Comparison of ENCODE assay signal across 32 cellular contexts in the genomic region with DNA sequence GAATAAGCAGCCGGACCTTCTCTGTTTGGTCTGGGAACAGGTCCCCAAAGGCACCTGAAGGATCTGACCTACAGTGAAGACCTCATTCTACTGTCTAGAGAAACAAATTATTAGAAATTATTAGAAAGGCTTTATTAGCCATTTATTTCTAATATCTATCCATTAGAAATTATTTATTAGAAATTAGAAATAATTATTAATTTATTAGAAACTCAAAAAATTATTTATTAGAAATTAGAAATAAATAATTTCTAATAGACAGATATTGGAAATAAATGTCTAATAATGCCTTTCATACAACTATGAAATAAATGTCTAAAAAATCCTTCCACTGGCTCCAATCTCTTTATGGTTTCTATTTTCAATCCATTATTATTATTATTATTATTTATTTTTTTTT.
"Had no signal": no experiment of that assay in that cellular context is flagged by ENCODE, and none has a peak within 500 bp of the region (broad histone marks: within the 10 kb centered on the region; RNA-seq: fewer than 3 reads in every experiment).

No MANE protein-coding gene starts in this region.

- H3K36me3 ChIP-seq: MG63 had no signal

- H3K4me1 Mint-ChIP-seq: activated CD4-positive, alpha-beta memory T cell treated with anti-CD3 and anti-CD28 coated beads, Interleukin-2, amount 10 ng/mL, durations not matched to agents 7 days and 5 days; activated CD8-positive, alpha-beta memory T cell treated with anti-CD3 and anti-CD28 coated beads, Interleukin-2, amount 10 ng/mL, durations not matched to agents 7 days and 5 days; activated naive CD4-positive, alpha-beta T cell treated with anti-CD3 and anti-CD28 coated beads, Interleukin-2, amount 10 ng/mL, durations not matched to agents 7 days and 5 days; activated naive CD8-positive, alpha-beta T cell treated with anti-CD3 and anti-CD28 coated beads, Interleukin-2, amount 50 U/mL, for 24 hours had no signal

- H3K27ac ChIP-seq: PC-9, VCaP had no signal

- H3K36me3 Mint-ChIP-seq: activated CD8-positive, alpha-beta memory T cell treated with anti-CD3 and anti-CD28 coated beads, Interleukin-2, amount 10 ng/mL, durations not matched to agents 7 days and 5 days; activated naive CD4-positive, alpha-beta T cell treated with anti-CD3 and anti-CD28 coated beads, Interleukin-2, amount 10 ng/mL, durations not matched to agents 7 days and 5 days; activated naive CD8-positive, alpha-beta T cell; brain had no signal

- ATAC-seq: activated CD8-positive, alpha-beta memory T cell treated with anti-CD3 and anti-CD28 coated beads, Interleukin-2, amount 10 ng/mL, durations not matched to agents 7 days and 5 days; activated naive CD8-positive, alpha-beta T cell treated with anti-CD3 and anti-CD28 coated beads, Interleukin-2, amount 50 U/mL, for 24 hours had no signal

- DNase-seq: activated CD4-positive, alpha-beta memory T cell treated with anti-CD3 and anti-CD28 coated beads, Interleukin-2, amount 10 ng/mL, durations not matched to agents 7 days and 5 days; activated CD4-positive, alpha-beta T cell treated with anti-CD3 and anti-CD28 coated beads for 1 hour; activated CD4-positive, alpha-beta T cell treated with anti-CD3 and anti-CD28 coated beads for 48 hours; activated CD4-positive, CD25-positive, alpha-beta regulatory T cell; activated CD8-positive, alpha-beta memory T cell treated with anti-CD3 and anti-CD28 coated beads for 24 hours; activated CD8-positive, alpha-beta memory T cell treated with anti-CD3 and anti-CD28 coated beads, Interleukin-2, amount 10 ng/mL, durations not matched to agents 7 days and 5 days; activated CD8-positive, alpha-beta memory T cell treated with anti-CD3 and anti-CD28 coated beads, Interleukin-2, amount 50 U/mL, for 48 hours; activated effector memory CD4-positive, alpha-beta T cell treated with Interleukin-2 at 50 U/mL for 16 hours; activated naive CD4-positive, alpha-beta T cell treated with anti-CD3 and anti-CD28 coated beads, Interleukin-2, amount 10 ng/mL, durations not matched to agents 7 days and 5 days; activated naive CD8-positive, alpha-beta T cell treated with anti-CD3 and anti-CD28 coated beads, Interleukin-2, amount 50 U/mL, for 24 hours; activated T-cell treated with anti-CD3 and anti-CD28 coated beads, Interleukin-2, amount 50 U/mL, for 48 hours; anterior cingulate cortex; caudate nucleus; Karpas-422; KBM-7; MG63; NCI-H1048; NCI-H1436 treated with DMSO at 0.1 percent for 48 hours; NCI-H1694 treated with DMSO at 0.1 percent for 48 hours; NCI-H2029; NCI-H510A; NCI-H748 treated with DMSO at 0.1 percent for 48 hours; NK-92 treated with Interleukin-12 subunit alpha and Interleukin-12 subunit beta, amount 100 ng/mL, for 24 hours; PC-9; Right ventricle myocardium superior; SW 1271; T-helper 1 cell; T-helper 2 cell; T-helper 9 cell had no signal

- H3K4me2 ChIP-seq: PC-9 had no signal

- H2AFZ ChIP-seq: PC-9 had no signal

- H3K27ac Mint-ChIP-seq: activated CD4-positive, alpha-beta memory T cell treated with anti-CD3 and anti-CD28 coated beads, Interleukin-2, amount 10 ng/mL, durations not matched to agents 7 days and 5 days; activated CD8-positive, alpha-beta memory T cell treated with anti-CD3 and anti-CD28 coated beads, Interleukin-2, amount 10 ng/mL, durations not matched to agents 7 days and 5 days; activated naive CD4-positive, alpha-beta T cell treated with anti-CD3 and anti-CD28 coated beads, Interleukin-2, amount 10 ng/mL, durations not matched to agents 7 days and 5 days; activated naive CD8-positive, alpha-beta T cell; activated naive CD8-positive, alpha-beta T cell treated with anti-CD3 and anti-CD28 coated beads, Interleukin-2, amount 50 U/mL, for 24 hours had no signal

- H3K27me3 ChIP-seq: MG63 had no signal

- H3K4me3 Mint-ChIP-seq: activated CD4-positive, alpha-beta memory T cell treated with anti-CD3 and anti-CD28 coated beads, Interleukin-2, amount 10 ng/mL, durations not matched to agents 7 days and 5 days; activated CD8-positive, alpha-beta memory T cell treated with anti-CD3 and anti-CD28 coated beads, Interleukin-2, amount 10 ng/mL, durations not matched to agents 7 days and 5 days; activated naive CD4-positive, alpha-beta T cell treated with anti-CD3 and anti-CD28 coated beads, Interleukin-2, amount 10 ng/mL, durations not matched to agents 7 days and 5 days; activated naive CD8-positive, alpha-beta T cell; activated naive CD8-positive, alpha-beta T cell treated with anti-CD3 and anti-CD28 coated beads, Interleukin-2, amount 50 U/mL, for 24 hours; brain had no signal

- H3K27me3 Mint-ChIP-seq: activated CD4-positive, alpha-beta memory T cell treated with anti-CD3 and anti-CD28 coated beads, Interleukin-2, amount 10 ng/mL, durations not matched to agents 7 days and 5 days; activated CD8-positive, alpha-beta memory T cell treated with anti-CD3 and anti-CD28 coated beads, Interleukin-2, amount 10 ng/mL, durations not matched to agents 7 days and 5 days; activated naive CD4-positive, alpha-beta T cell treated with anti-CD3 and anti-CD28 coated beads, Interleukin-2, amount 10 ng/mL, durations not matched to agents 7 days and 5 days; activated naive CD8-positive, alpha-beta T cell treated with anti-CD3 and anti-CD28 coated beads, Interleukin-2, amount 50 U/mL, for 24 hours; brain had no signal

- H3K4me3 ChIP-seq: MG63, PC-9 had no signal

- H3K9me3 ChIP-seq: MG63 had no signal
